ENCODE assay signal across 12 cellular contexts in genomic region chr2:71498261-71498701, GRCh38. TPM values are rescaled to one million over a fixed set of nuclear protein-coding genes. Genes with fewer than 3 reads are reported as not detected.
DNase-seq lines count a peak whose midpoint lies in the region; ATAC-seq and TF ChIP-seq lines count a peak whose summit lies in the region.
"Had no signal": no experiment of that assay in that cellular context is flagged by ENCODE, and none has a peak within 500 bp of the region (broad histone marks: within the 10 kb centered on the region; RNA-seq: fewer than 3 reads in every experiment).

No MANE protein-coding gene starts in this region.

- peak overlapping the region; percentile 95 for H3K27ac ChIP-seq in smooth muscle cell (ENCODE audit: low read depth)
- H3K27ac ChIP-seq: HL-60, pancreas had no signal

- TF ChIP-seq CTCF in HFF-Myc (IDR thresholded peaks at IDR 0.05; ENCODE audit: low read depth, low read length, missing control alignments) (no peak), smooth muscle cell (IDR thresholded peaks at IDR 0.05; ENCODE audit: borderline replicate concordance, insufficient read depth, poor library complexity, severe bottlenecking) (no peak)

- H3K79me2 ChIP-seq in smooth muscle cell (ENCODE audit: low read depth): no peaks in the 10 kb centered on the region

- peak overlapping the region; percentile 57 for H3K4me2 ChIP-seq in smooth muscle cell

- H3K9ac ChIP-seq in smooth muscle cell (ENCODE audit: low read depth): peak overlapping the region; percentile 78

- H3K4me3 ChIP-seq in HFF-Myc (replicated peaks; ENCODE audit: low read depth, low read length) (no peak overlapping the region), smooth muscle cell (no peak overlapping the region)
- H3K4me3 ChIP-seq: pancreas had no signal

- H3F3A ChIP-seq in smooth muscle cell (ENCODE audit: low read depth): no peaks in the 10 kb centered on the region

- DNase-seq in HFF-Myc (ENCODE audit: extremely low read depth, low read depth) (peak; percentile 26), amniotic epithelial cell (ENCODE audit: low read depth) (peak; percentile 92), glomerular visceral epithelial cell (ENCODE audit: extremely low spot score) (peak; percentile 96), smooth muscle cell (lab: John Stamatoyannopoulos, UW; ENCODE audit: unreplicated experiment) (no peak), NCI-H82 (lab: John Stamatoyannopoulos, UW) (no peak), DMS114 treated with DMSO at 0.1 percent for 48 hours (lab: John Stamatoyannopoulos, UW; ENCODE audit: unreplicated experiment) (no peak), retina (no peak)
- DNase-seq: activated naive CD4-positive, alpha-beta T cell treated with anti-CD3 and anti-CD28 coated beads for 36 hours; NCI-H524 treated with DMSO at 0.1 percent for 48 hours; pancreas had no signal

- no peaks in the 10 kb centered on the region for H3K9me3 ChIP-seq in smooth muscle cell (replicated peaks; ENCODE audit: low read depth)
- H3K9me3 ChIP-seq: pancreas had no signal

- H2AFZ ChIP-seq in smooth muscle cell (ENCODE audit: low read depth): no peak overlapping the region

- no peaks in the 10 kb centered on the region for H3K27me3 ChIP-seq in smooth muscle cell (ENCODE audit: low read depth)
- H3K27me3 ChIP-seq: pancreas had no signal

- no peak for ATAC-seq in GM18858 (IDR thresholded peaks at IDR 0.05; ENCODE audit: unreplicated experiment)
- ATAC-seq: pancreas had no signal

- no peaks in the 10 kb centered on the region for H3K36me3 ChIP-seq in smooth muscle cell (ENCODE audit: low read depth)
- H3K36me3 ChIP-seq: pancreas had no signal

- no peaks in the 10 kb centered on the region for H3K4me1 ChIP-seq in smooth muscle cell (ENCODE audit: low read depth)
- H3K4me1 ChIP-seq: pancreas had no signal

- WGBS in smooth muscle cell (ENCODE audit: low lambda C conversion rate): 19% methylated on average over 5 of the region's 5 CpGs

- H4K20me1 ChIP-seq in smooth muscle cell (ENCODE audit: low read depth): no peaks in the 10 kb centered on the region

RNA-seq across cellular contexts. Expression of gene DYSF, which starts 44.9 kb away (rescaled TPM):
- 1.6 and 2.1 TPM in 2 replicates for total RNA-seq in smooth muscle cell
- polyA plus RNA-seq in smooth muscle cell: 0.64 and 2.5 TPM in 2 replicates

Comparison
In these comparisons a context has a peak if more than half of its experiments do, and no peak if none do; other contexts are left out.
1. DNase-seq: peak in HFF-Myc (single experiment), amniotic epithelial cell (single experiment) and glomerular visceral epithelial cell (single experiment); none in smooth muscle cell (single experiment), NCI-H82 (single experiment), DMS114 treated with DMSO at 0.1 percent for 48 hours (single experiment) and retina (single experiment).